Comparison of ENCODE assay signal across 22 cellular contexts in the genomic region with DNA sequence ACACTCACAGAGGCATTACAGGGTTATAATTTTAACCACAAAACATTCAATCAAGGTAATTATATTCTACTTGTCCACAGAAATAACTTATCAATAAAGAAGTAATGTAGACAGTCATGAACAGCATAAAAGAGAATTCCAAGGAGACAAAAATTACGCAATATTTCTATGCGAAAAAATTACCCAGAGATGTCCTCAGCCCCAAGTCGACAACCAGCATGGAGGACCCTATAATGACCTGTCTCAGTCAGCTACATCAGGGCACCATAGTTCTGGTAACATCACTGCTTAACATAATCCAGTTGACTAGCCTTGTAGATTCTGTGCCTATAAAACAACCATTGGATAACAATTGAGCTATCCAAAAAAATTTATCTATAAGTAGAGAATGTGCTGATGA.
A peak's percentile ranks its signal among the peaks of the same experiment; 100 is the strongest.
DNase-seq lines count a peak whose midpoint lies in the region; ATAC-seq, FAIRE-seq and TF ChIP-seq lines count a peak whose summit lies in the region.
"Had no signal": no experiment of that assay in that cellular context is flagged by ENCODE, and none has a peak within 500 bp of the region (broad histone marks: within the 10 kb centered on the region; RNA-seq: fewer than 3 reads in every experiment).

No MANE protein-coding gene starts in this region.

- H3K56ac ChIP-seq in IMR-90 (ENCODE audit: extremely low read depth, insufficient read depth, low read length), result no peak overlapping the region

- ATAC-seq in IMR-90 (ENCODE audit: low read depth) (no peak), K562 (no peak), gastrocnemius medialis (no peak)

- no peak overlapping the region for H2AK9ac ChIP-seq in IMR-90 (replicated peaks; ENCODE audit: low read depth, low read length, poor library complexity)

- no peak overlapping the region for H2BK20ac ChIP-seq in IMR-90 (ENCODE audit: low read depth, low read length)

- H3K27ac ChIP-seq in IMR-90 (ENCODE audit: insufficient read depth, low read length) (no peak overlapping the region), K562 (ENCODE audit: extremely low read depth, low read depth, low read length) (no peak overlapping the region), gastrocnemius medialis (peak overlapping the region in 3 of 4 donors; percentile 20 to 63 (median 47))
- H3K27ac ChIP-seq: BLaER1 had no signal

- H2BK15ac ChIP-seq in IMR-90 (ENCODE audit: low read depth, low read length), result no peak overlapping the region

- no CpG with 5 or more reads among the region's 3 CpGs for WGBS in IMR-90 (ENCODE audit: extremely low coverage in 2 of 2, insufficient read length in 1 of 2), 2 experiments
- WGBS in K562 (ENCODE audit: insufficient coverage, low coverage, missing lambda C conversion rate), result 0% methylated on average over 3 of the region's 3 CpGs

- no peaks in the 10 kb centered on the region for H3K27me3 ChIP-seq in IMR-90 (ENCODE audit: control insufficient read depth, insufficient read depth, low read length)
- no peaks in the 10 kb centered on the region for H3K27me3 ChIP-seq in K562 (ENCODE audit: control insufficient read depth in 2 of 2, insufficient read depth in 2 of 2, low read length in 2 of 2)
- no peaks in the 10 kb centered on the region for H3K27me3 ChIP-seq in gastrocnemius medialis
- H3K27me3 ChIP-seq: BE2C, BLaER1 had no signal

- H3K9me3 ChIP-seq in IMR-90 (ENCODE audit: control insufficient read depth, insufficient read depth, low read length) (peaks cover 17% of the 10 kb centered on the region), K562 (replicated peaks; ENCODE audit: control insufficient read depth, insufficient read depth, low read depth, low read length) (no peaks in the 10 kb centered on the region), gastrocnemius medialis (no peaks in the 10 kb centered on the region)
- H3K9me3 ChIP-seq: BE2C, BLaER1 had no signal

- no peak overlapping the region for H4K8ac ChIP-seq in IMR-90 (ENCODE audit: low read depth in 2 of 2, low read length in 2 of 2)

- FAIRE-seq in K562 (lab: Jason Lieb, UNC), result no peak
- FAIRE-seq: A204.1, G401.6, GM12891, GM19239 had no signal

- H3K9ac ChIP-seq in IMR-90 (ENCODE audit: low read depth, low read length), result no peak overlapping the region
- no peak overlapping the region for H3K9ac ChIP-seq in K562 (ENCODE audit: insufficient read depth in 1 of 2, low read depth in 2 of 2, low read length in 2 of 2)
- H3K9ac ChIP-seq: BLaER1 had no signal

- H3K4me2 ChIP-seq in IMR-90 (ENCODE audit: low read depth, low read length) (no peak overlapping the region), K562 (ENCODE audit: insufficient read depth, low read length) (no peak overlapping the region)
- H3K4me2 ChIP-seq: BLaER1 had no signal

- H3K36me3 ChIP-seq in IMR-90 (ENCODE audit: control insufficient read depth, insufficient read depth, low read length), result no peaks in the 10 kb centered on the region
- H3K36me3 ChIP-seq in K562 (ENCODE audit: control insufficient read depth, insufficient read depth, low read length), result no peaks in the 10 kb centered on the region
- no peaks in the 10 kb centered on the region for H3K36me3 ChIP-seq in gastrocnemius medialis
- H3K36me3 ChIP-seq: BE2C, BLaER1 had no signal

- H4K20me1 ChIP-seq in IMR-90 (ENCODE audit: insufficient read depth, low read length), result no peaks in the 10 kb centered on the region
- no peaks in the 10 kb centered on the region for H4K20me1 ChIP-seq in K562 (replicated peaks; ENCODE audit: control insufficient read depth, insufficient read depth, low read length)
- H4K20me1 ChIP-seq: BLaER1 had no signal

- H3K4ac ChIP-seq in IMR-90 (ENCODE audit: low read depth, low read length), result no peak overlapping the region

- H4K91ac ChIP-seq in IMR-90 (ENCODE audit: insufficient read depth, low read depth, low read length), result no peak overlapping the region

- H2AK5ac ChIP-seq in IMR-90 (ENCODE audit: low read depth, low read length), result no peak overlapping the region

- TF ChIP-seq RAD21 in IMR-90 (IDR thresholded peaks at IDR 0.05; ENCODE audit: low read length), result no peak
- TF ChIP-seq RAD21 in K562 (CRISPR knock-in tag; conservative IDR thresholded peaks at IDR 0.05 in 1 of 2, IDR thresholded peaks at IDR 0.05 in 1 of 2), result no peak

- CTCF ChIA-PET in IMR-90 (lab: Yijun Ruan, JAX), result no interaction called here
- CTCF ChIA-PET in K562 (lab: Yijun Ruan, JAX; ENCODE audit: low intra/inter-chr PET ratio), result no interaction called here

- BruUV-seq in IMR-90 (replicated peaks; lab: Mats Ljungman, UMichigan) (no TSS peak), K562 (replicated peaks; lab: Mats Ljungman, UMichigan) (no TSS peak)

- H3K18ac ChIP-seq in IMR-90 (ENCODE audit: low read depth, low read length), result no peak overlapping the region

- TF ChIP-seq CTCF in IMR-90 (conservative IDR thresholded peaks at IDR 0.05; ENCODE audit: low read depth, low read length), result no peak
- TF ChIP-seq CTCF in K562 (IDR thresholded peaks at IDR 0.05 in 2 of 3, conservative IDR thresholded peaks at IDR 0.05 in 1 of 3; ENCODE audit: insufficient read depth in 2 of 3, low read depth in 1 of 3, low read length in 3 of 3), result no peak
- TF ChIP-seq CTCF in gastrocnemius medialis (IDR thresholded peaks at IDR 0.05 in 4 of 5, conservative IDR thresholded peaks at IDR 0.05 in 1 of 5), result no peak

- H4K5ac ChIP-seq in IMR-90 (ENCODE audit: low read depth, low read length), result no peak overlapping the region

- in situ Hi-C loops in IMR-90 (cut with MboI; ENCODE audit: low sequenced_read_pairs) (no loop called here), K562 (cut with MboI) (no loop called here), gastrocnemius medialis (cut with MboI; ENCODE audit: low sequenced_read_pairs in 4 of 4) (no loop called here)

- no peak for TF ChIP-seq EP300 in K562 (IDR thresholded peaks at IDR 0.05; ENCODE audit: low read length)

- H3K14ac ChIP-seq in IMR-90 (replicated peaks; ENCODE audit: low read depth, low read length), result no peak overlapping the region

- no peaks in the 10 kb centered on the region for H3K79me2 ChIP-seq in K562 (ENCODE audit: control insufficient read depth, insufficient read depth, low read length)

- no peak overlapping the region for H3K23ac ChIP-seq in IMR-90 (ENCODE audit: low read depth, low read length)

- H3K4me3 ChIP-seq in IMR-90 (ENCODE audit: insufficient read depth, low read depth, low read length), result no peak overlapping the region
- H3K4me3 ChIP-seq in K562, result no peak overlapping the region
- no peak overlapping the region for H3K4me3 ChIP-seq in gastrocnemius medialis
- H3K4me3 ChIP-seq: BLaER1 had no signal

- no peak overlapping the region for H2BK120ac ChIP-seq in IMR-90 (ENCODE audit: low read depth, low read length)

- DNase-seq in IMR-90, result no peak
- no peak for DNase-seq in K562 (ENCODE audit: extremely low read depth in 1 of 4, low spot score in 3 of 4)
- no peak for DNase-seq in gastrocnemius medialis
- DNase-seq in DMS53 (lab: John Stamatoyannopoulos, UW), result no peak
- DNase-seq in activated naive CD4-positive, alpha-beta T cell treated with anti-CD3 and anti-CD28 coated beads, Interleukin-2, amount 50 U/mL, for 16 hours, result no peak
- DNase-seq: 8988T; ACHN; BE2C; C1 segment of cervical spinal cord; CD4-positive, alpha-beta memory T cell; CD4-positive, CD25-positive, alpha-beta regulatory T cell; CD8-positive, alpha-beta memory T cell; COR-L47; DMS 273 treated with DMSO at 0.1 percent for 48 hours; DMS153; DMS79 treated with DMSO at 0.1 percent for 48 hours; GF-D8 had no signal

- TF ChIP-seq POLR2A in IMR-90 (IDR thresholded peaks at IDR 0.05; ENCODE audit: low read depth, low read length) (no peak), K562 (conservative IDR thresholded peaks at IDR 0.05) (no peak), gastrocnemius medialis (IDR thresholded peaks at IDR 0.05) (no peak)

- H3K4me1 ChIP-seq in IMR-90 (ENCODE audit: control insufficient read depth, insufficient read depth, low read length), result no peaks in the 10 kb centered on the region
- no peaks in the 10 kb centered on the region for H3K4me1 ChIP-seq in K562 (replicated peaks in 1 of 2; ENCODE audit: control insufficient read depth in 2 of 2, insufficient read depth in 2 of 2, low read length in 2 of 2)
- peaks cover 9 to 43% of the 10 kb centered on the region in 2 donors for H3K4me1 ChIP-seq in gastrocnemius medialis
- H3K4me1 ChIP-seq: BE2C had no signal

- dilution Hi-C loops in IMR-90 (cut with HindIII; ENCODE audit: low sequenced_read_pairs, unreplicated experiment), result no loop called here

- no peaks in the 10 kb centered on the region for H3K9me1 ChIP-seq in IMR-90 (ENCODE audit: insufficient read depth, low read length)
- H3K9me1 ChIP-seq in K562 (ENCODE audit: control insufficient read depth, insufficient read depth, low read length), result no peaks in the 10 kb centered on the region

- POLR2A ChIA-PET in IMR-90 (lab: Charles Lee; ENCODE audit: unreplicated experiment) (interaction anchor here (0.5 kb wide), 2 partner anchors 158 to 180 kb away, joined by 3 to 6 read pairs; no protein-coding TSS in a partner anchor), K562 (lab: Yijun Ruan, JAX) (no interaction called here)

- H2BK5ac ChIP-seq in IMR-90 (ENCODE audit: low read depth, low read length, poor library complexity, severe bottlenecking), result no peak overlapping the region

- H2AFZ ChIP-seq in IMR-90 (replicated peaks; ENCODE audit: low read length, poor library complexity) (no peak overlapping the region), K562 (ENCODE audit: low read depth, low read length) (no peak overlapping the region)

- H3K79me1 ChIP-seq in IMR-90 (ENCODE audit: low read depth in 1 of 2, low read length in 2 of 2), result no peaks in the 10 kb centered on the region

- intact Hi-C loops in IMR-90 (cut with micrococcal nuclease), result no loop called here
- intact Hi-C loops in K562 (cut with micrococcal nuclease), result no loop called here
- intact Hi-C loops in gastrocnemius medialis (cut with DNase I; ENCODE audit: low total_unique reads), result loop anchor here (5.0 kb wide), 1 partner anchor 579 kb away; the partner anchor contains the start of genes PACRG and PRKN

TF ChIP-seq in IMR-90, 13 proteins besides CTCF, POLR2A, EP300 and RAD21:
- no peak for TF ChIP-seq MXI1 (IDR thresholded peaks at IDR 0.05; ENCODE audit: borderline replicate concordance, low read depth, low read length)
- TF ChIP-seq CHD1 (IDR thresholded peaks at IDR 0.05; ENCODE audit: low read depth, low read length), result no peak
- TF ChIP-seq FOS (IDR thresholded peaks at IDR 0.05; ENCODE audit: low read depth, low read length), result no peak
- TF ChIP-seq CEBPB (IDR thresholded peaks at IDR 0.05; ENCODE audit: low read depth, low read length), result peak; percentile 66
TF ChIP-seq in IMR-90: peak in this region for 1.

TF ChIP-seq in K562, 482 proteins besides CTCF, POLR2A, EP300 and RAD21 (continues in another document):
- TF ChIP-seq, protein P1, sequence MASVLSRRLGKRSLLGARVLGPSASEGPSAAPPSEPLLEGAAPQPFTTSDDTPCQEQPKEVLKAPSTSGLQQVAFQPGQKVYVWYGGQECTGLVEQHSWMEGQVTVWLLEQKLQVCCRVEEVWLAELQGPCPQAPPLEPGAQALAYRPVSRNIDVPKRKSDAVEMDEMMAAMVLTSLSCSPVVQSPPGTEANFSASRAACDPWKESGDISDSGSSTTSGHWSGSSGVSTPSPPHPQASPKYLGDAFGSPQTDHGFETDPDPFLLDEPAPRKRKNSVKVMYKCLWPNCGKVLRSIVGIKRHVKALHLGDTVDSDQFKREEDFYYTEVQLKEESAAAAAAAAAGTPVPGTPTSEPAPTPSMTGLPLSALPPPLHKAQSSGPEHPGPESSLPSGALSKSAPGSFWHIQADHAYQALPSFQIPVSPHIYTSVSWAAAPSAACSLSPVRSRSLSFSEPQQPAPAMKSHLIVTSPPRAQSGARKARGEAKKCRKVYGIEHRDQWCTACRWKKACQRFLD (CRISPR knock-in tag; IDR thresholded peaks at IDR 0.05), result no peak

Comparison
In these comparisons a context has a peak if more than half of its experiments do, and no peak if none do; other contexts are left out.
1. H3K27ac ChIP-seq: peak in gastrocnemius medialis (3 of 4); none in IMR-90 (single experiment) and K562 (single experiment).